ENCODE assay signal across 3 cellular contexts in the genomic region with DNA sequence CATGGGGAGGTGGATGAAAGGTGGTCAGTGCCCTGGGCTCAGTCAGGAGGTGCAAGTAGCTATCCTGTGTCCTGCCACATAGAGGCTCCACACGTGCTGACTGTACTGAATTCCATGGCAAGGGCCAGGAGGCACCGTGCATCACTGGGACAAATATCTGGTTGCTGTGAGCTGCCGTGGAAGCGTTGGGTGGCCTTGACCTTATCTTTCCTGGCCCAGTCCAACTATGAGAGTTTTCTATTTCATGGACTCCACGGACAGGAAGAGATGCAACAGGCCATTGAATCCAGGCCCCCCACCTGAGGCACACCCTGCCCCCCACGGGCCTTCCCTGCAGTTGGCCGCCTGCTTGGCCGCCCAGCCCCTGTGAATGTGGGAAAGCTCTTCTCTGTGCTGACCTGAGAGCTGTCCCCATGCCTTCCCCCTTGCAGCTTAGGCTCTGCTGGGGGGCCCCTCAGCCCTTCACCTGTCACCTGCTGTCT.
TF ChIP-seq lines count a peak whose summit lies in the region.

No MANE protein-coding gene starts in this region.

TF ChIP-seq in SK-N-SH, 30 proteins besides CTCF, POLR2A, EP300 and RAD21:
- TF ChIP-seq, protein P1, sequence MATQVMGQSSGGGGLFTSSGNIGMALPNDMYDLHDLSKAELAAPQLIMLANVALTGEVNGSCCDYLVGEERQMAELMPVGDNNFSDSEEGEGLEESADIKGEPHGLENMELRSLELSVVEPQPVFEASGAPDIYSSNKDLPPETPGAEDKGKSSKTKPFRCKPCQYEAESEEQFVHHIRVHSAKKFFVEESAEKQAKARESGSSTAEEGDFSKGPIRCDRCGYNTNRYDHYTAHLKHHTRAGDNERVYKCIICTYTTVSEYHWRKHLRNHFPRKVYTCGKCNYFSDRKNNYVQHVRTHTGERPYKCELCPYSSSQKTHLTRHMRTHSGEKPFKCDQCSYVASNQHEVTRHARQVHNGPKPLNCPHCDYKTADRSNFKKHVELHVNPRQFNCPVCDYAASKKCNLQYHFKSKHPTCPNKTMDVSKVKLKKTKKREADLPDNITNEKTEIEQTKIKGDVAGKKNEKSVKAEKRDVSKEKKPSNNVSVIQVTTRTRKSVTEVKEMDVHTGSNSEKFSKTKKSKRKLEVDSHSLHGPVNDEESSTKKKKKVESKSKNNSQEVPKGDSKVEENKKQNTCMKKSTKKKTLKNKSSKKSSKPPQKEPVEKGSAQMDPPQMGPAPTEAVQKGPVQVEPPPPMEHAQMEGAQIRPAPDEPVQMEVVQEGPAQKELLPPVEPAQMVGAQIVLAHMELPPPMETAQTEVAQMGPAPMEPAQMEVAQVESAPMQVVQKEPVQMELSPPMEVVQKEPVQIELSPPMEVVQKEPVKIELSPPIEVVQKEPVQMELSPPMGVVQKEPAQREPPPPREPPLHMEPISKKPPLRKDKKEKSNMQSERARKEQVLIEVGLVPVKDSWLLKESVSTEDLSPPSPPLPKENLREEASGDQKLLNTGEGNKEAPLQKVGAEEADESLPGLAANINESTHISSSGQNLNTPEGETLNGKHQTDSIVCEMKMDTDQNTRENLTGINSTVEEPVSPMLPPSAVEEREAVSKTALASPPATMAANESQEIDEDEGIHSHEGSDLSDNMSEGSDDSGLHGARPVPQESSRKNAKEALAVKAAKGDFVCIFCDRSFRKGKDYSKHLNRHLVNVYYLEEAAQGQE (IDR thresholded peaks at IDR 0.05; ENCODE audit: low read depth, low read length), result no peak
- TF ChIP-seq MAX (IDR thresholded peaks at IDR 0.05; ENCODE audit: low read depth), result no peak
- TF ChIP-seq, protein P2, sequence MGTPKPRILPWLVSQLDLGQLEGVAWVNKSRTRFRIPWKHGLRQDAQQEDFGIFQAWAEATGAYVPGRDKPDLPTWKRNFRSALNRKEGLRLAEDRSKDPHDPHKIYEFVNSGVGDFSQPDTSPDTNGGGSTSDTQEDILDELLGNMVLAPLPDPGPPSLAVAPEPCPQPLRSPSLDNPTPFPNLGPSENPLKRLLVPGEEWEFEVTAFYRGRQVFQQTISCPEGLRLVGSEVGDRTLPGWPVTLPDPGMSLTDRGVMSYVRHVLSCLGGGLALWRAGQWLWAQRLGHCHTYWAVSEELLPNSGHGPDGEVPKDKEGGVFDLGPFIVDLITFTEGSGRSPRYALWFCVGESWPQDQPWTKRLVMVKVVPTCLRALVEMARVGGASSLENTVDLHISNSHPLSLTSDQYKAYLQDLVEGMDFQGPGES (IDR thresholded peaks at IDR 0.05; ENCODE audit: low read depth, low read length), result no peak
- TF ChIP-seq MEF2A (IDR thresholded peaks at IDR 0.05; ENCODE audit: borderline replicate concordance, low read depth), result no peak
- TF ChIP-seq FOSL2 (IDR thresholded peaks at IDR 0.05; ENCODE audit: borderline replicate concordance, low read depth), result no peak

TF ChIP-seq in SK-N-SH treated with all-trans-retinoic acid at 6 μM for 48 hours, 23 proteins besides CTCF, POLR2A, EP300 and RAD21 (continued from another document):
- TF ChIP-seq, protein P3, sequence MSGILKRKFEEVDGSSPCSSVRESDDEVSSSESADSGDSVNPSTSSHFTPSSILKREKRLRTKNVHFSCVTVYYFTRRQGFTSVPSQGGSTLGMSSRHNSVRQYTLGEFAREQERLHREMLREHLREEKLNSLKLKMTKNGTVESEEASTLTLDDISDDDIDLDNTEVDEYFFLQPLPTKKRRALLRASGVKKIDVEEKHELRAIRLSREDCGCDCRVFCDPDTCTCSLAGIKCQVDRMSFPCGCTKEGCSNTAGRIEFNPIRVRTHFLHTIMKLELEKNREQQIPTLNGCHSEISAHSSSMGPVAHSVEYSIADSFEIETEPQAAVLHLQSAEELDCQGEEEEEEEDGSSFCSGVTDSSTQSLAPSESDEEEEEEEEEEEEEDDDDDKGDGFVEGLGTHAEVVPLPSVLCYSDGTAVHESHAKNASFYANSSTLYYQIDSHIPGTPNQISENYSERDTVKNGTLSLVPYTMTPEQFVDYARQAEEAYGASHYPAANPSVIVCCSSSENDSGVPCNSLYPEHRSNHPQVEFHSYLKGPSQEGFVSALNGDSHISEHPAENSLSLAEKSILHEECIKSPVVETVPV (CRISPR knock-in tag; IDR thresholded peaks at IDR 0.05), result no peak
- no peak for TF ChIP-seq CREB5 (CRISPR knock-in tag; IDR thresholded peaks at IDR 0.05; ENCODE audit: low read depth)
- no peak for TF ChIP-seq PATZ1 (CRISPR knock-in tag; IDR thresholded peaks at IDR 0.05; ENCODE audit: borderline replicate concordance)
- TF ChIP-seq ZNF8 (CRISPR knock-in tag; IDR thresholded peaks at IDR 0.05), result no peak
- TF ChIP-seq TSHZ2 (CRISPR knock-in tag; IDR thresholded peaks at IDR 0.05), result no peak
- no peak for TF ChIP-seq TOX (CRISPR knock-in tag; IDR thresholded peaks at IDR 0.05; ENCODE audit: borderline replicate concordance)

TF ChIP-seq in WTC11, 78 proteins besides CTCF, POLR2A, EP300 and RAD21 (continued from another document and continues in another):
- TF ChIP-seq, protein P4, sequence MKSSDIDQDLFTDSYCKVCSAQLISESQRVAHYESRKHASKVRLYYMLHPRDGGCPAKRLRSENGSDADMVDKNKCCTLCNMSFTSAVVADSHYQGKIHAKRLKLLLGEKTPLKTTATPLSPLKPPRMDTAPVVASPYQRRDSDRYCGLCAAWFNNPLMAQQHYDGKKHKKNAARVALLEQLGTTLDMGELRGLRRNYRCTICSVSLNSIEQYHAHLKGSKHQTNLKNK (CRISPR knock-in tag; IDR thresholded peaks at IDR 0.05), result no peak
- no peak for TF ChIP-seq E2F5 (CRISPR knock-in tag; IDR thresholded peaks at IDR 0.05)
- no peak for TF ChIP-seq NR1H2 (CRISPR knock-in tag; IDR thresholded peaks at IDR 0.05)
- TF ChIP-seq ZBTB21 (CRISPR knock-in tag; IDR thresholded peaks at IDR 0.05; ENCODE audit: borderline replicate concordance), result no peak
- TF ChIP-seq ZNF138 (CRISPR knock-in tag; conservative IDR thresholded peaks at IDR 0.05), result no peak
- TF ChIP-seq SOX15 (CRISPR knock-in tag; IDR thresholded peaks at IDR 0.05), result no peak
- TF ChIP-seq NFATC4 (CRISPR knock-in tag; IDR thresholded peaks at IDR 0.05), result no peak
- TF ChIP-seq, protein P5, sequence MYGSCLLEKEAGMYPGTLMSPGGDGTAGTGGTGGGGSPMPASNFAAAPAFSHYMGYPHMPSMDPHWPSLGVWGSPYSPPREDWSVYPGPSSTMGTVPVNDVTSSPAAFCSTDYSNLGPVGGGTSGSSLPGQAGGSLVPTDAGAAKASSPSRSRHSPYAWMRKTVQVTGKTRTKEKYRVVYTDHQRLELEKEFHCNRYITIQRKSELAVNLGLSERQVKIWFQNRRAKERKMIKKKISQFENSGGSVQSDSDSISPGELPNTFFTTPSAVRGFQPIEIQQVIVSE (CRISPR knock-in tag; IDR thresholded peaks at IDR 0.05; ENCODE audit: borderline replicate concordance), result no peak
- TF ChIP-seq, protein P6, sequence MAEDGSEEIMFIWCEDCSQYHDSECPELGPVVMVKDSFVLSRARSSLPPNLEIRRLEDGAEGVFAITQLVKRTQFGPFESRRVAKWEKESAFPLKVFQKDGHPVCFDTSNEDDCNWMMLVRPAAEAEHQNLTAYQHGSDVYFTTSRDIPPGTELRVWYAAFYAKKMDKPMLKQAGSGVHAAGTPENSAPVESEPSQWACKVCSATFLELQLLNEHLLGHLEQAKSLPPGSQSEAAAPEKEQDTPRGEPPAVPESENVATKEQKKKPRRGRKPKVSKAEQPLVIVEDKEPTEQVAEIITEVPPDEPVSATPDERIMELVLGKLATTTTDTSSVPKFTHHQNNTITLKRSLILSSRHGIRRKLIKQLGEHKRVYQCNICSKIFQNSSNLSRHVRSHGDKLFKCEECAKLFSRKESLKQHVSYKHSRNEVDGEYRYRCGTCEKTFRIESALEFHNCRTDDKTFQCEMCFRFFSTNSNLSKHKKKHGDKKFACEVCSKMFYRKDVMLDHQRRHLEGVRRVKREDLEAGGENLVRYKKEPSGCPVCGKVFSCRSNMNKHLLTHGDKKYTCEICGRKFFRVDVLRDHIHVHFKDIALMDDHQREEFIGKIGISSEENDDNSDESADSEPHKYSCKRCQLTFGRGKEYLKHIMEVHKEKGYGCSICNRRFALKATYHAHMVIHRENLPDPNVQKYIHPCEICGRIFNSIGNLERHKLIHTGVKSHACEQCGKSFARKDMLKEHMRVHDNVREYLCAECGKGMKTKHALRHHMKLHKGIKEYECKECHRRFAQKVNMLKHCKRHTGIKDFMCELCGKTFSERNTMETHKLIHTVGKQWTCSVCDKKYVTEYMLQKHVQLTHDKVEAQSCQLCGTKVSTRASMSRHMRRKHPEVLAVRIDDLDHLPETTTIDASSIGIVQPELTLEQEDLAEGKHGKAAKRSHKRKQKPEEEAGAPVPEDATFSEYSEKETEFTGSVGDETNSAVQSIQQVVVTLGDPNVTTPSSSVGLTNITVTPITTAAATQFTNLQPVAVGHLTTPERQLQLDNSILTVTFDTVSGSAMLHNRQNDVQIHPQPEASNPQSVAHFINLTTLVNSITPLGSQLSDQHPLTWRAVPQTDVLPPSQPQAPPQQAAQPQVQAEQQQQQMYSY (CRISPR knock-in tag; IDR thresholded peaks at IDR 0.05), result no peak
- TF ChIP-seq, protein P7, sequence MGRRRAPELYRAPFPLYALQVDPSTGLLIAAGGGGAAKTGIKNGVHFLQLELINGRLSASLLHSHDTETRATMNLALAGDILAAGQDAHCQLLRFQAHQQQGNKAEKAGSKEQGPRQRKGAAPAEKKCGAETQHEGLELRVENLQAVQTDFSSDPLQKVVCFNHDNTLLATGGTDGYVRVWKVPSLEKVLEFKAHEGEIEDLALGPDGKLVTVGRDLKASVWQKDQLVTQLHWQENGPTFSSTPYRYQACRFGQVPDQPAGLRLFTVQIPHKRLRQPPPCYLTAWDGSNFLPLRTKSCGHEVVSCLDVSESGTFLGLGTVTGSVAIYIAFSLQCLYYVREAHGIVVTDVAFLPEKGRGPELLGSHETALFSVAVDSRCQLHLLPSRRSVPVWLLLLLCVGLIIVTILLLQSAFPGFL (CRISPR knock-in tag; IDR thresholded peaks at IDR 0.05; ENCODE audit: borderline replicate concordance), result no peak
- TF ChIP-seq GTF2I (CRISPR knock-in tag; conservative IDR thresholded peaks at IDR 0.05), result no peak
- TF ChIP-seq, protein P8, sequence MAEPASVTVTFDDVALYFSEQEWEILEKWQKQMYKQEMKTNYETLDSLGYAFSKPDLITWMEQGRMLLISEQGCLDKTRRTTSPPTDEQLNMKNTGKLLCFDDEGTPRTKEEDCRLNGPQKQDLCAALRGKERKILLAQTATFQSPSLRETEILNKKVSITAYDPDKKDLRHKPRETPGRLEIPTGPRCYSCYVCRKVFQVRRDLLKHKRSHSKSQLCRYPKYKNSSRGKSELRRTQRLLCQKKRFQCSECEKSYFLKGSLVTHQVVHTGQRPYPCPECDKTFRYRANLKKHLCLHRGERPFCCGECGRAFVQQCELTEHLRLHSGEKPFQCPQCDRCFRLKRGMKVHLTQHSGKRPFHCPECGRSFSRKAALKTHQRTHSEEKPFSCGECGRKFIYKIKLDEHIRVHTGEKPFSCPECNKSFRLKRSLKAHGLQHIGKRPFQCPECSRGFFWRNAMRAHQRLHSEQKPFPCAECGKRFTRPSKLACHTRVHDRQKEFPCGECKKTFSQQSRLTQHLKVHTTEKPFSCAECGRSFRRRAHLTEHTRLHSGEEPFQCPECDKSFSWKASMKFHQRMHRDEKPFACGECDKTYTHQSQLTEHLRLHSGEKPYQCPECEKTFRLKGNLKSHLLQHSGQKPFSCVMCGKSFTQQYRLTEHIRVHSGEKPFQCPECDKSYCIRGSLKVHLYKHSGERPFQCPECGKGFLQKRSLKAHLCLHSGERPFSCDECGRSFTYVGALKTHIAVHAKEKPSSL (CRISPR knock-in tag; conservative IDR thresholded peaks at IDR 0.05), result no peak
- TF ChIP-seq, protein P9, sequence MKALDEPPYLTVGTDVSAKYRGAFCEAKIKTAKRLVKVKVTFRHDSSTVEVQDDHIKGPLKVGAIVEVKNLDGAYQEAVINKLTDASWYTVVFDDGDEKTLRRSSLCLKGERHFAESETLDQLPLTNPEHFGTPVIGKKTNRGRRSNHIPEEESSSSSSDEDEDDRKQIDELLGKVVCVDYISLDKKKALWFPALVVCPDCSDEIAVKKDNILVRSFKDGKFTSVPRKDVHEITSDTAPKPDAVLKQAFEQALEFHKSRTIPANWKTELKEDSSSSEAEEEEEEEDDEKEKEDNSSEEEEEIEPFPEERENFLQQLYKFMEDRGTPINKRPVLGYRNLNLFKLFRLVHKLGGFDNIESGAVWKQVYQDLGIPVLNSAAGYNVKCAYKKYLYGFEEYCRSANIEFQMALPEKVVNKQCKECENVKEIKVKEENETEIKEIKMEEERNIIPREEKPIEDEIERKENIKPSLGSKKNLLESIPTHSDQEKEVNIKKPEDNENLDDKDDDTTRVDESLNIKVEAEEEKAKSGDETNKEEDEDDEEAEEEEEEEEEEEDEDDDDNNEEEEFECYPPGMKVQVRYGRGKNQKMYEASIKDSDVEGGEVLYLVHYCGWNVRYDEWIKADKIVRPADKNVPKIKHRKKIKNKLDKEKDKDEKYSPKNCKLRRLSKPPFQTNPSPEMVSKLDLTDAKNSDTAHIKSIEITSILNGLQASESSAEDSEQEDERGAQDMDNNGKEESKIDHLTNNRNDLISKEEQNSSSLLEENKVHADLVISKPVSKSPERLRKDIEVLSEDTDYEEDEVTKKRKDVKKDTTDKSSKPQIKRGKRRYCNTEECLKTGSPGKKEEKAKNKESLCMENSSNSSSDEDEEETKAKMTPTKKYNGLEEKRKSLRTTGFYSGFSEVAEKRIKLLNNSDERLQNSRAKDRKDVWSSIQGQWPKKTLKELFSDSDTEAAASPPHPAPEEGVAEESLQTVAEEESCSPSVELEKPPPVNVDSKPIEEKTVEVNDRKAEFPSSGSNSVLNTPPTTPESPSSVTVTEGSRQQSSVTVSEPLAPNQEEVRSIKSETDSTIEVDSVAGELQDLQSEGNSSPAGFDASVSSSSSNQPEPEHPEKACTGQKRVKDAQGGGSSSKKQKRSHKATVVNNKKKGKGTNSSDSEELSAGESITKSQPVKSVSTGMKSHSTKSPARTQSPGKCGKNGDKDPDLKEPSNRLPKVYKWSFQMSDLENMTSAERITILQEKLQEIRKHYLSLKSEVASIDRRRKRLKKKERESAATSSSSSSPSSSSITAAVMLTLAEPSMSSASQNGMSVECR (CRISPR knock-in tag; IDR thresholded peaks at IDR 0.05; ENCODE audit: borderline replicate concordance), result no peak
